17 cellular contexts compared by ENCODE assay signal in genomic region chr16:68731569-68732067, GRCh38. TPM values are rescaled to one million over a fixed set of nuclear protein-coding genes. Genes with fewer than 3 reads are reported as not detected.
DNase-seq lines count a peak whose midpoint lies in the region; ATAC-seq, FAIRE-seq and TF ChIP-seq lines count a peak whose summit lies in the region.
"Had no signal": no experiment of that assay in that cellular context is flagged by ENCODE, and none has a peak within 500 bp of the region (broad histone marks: within the 10 kb centered on the region; RNA-seq: fewer than 3 reads in every experiment).

No MANE protein-coding gene starts in this region.

- no peaks in the 10 kb centered on the region for H3K9me3 ChIP-seq in A549
- no peaks in the 10 kb centered on the region for H3K9me3 ChIP-seq in K562 (replicated peaks; ENCODE audit: control insufficient read depth, insufficient read depth, low read depth, low read length)

- H3K9ac ChIP-seq in K562 (ENCODE audit: insufficient read depth in 1 of 2, low read depth in 2 of 2, low read length in 2 of 2): peak overlapping the region in 1 of 2 experiments; percentile 43; a peak in 3 of 4 replicates

- TF ChIP-seq CTCF in A549 (IDR thresholded peaks at IDR 0.05): no peak
- no peak for TF ChIP-seq CTCF in K562 (IDR thresholded peaks at IDR 0.05 in 2 of 3, conservative IDR thresholded peaks at IDR 0.05 in 1 of 3; ENCODE audit: insufficient read depth in 2 of 3, low read depth in 1 of 3, low read length in 3 of 3)
- TF ChIP-seq CTCF in mesothelial cell of epicardium (IDR thresholded peaks at IDR 0.05; ENCODE audit: unreplicated experiment): no peak

- intact Hi-C loops in K562 (cut with micrococcal nuclease): no loop called here

- H3K36me3 Mint-ChIP-seq in mesothelial cell of epicardium: peaks cover 4% of the 10 kb centered on the region
- H3K36me3 Mint-ChIP-seq: CD4-positive, CD25-positive, alpha-beta regulatory T cell had no signal

- WGBS in A549 (ENCODE audit: missing lambda C conversion rate): 22% methylated on average over 3 of the region's 3 CpGs
- 0% methylated on average over 3 of the region's 3 CpGs for WGBS in K562 (ENCODE audit: insufficient coverage, low coverage, missing lambda C conversion rate)

- DNase-seq in A549 (ENCODE audit: low read depth in 1 of 2, low spot score in 1 of 2) (no peak), HUDEP-2 (lab: John Stamatoyannopoulos, UW; ENCODE audit: unreplicated experiment in 76 of 76) (peak in 51 of 76 experiments; percentile 8 to 66 (median 34)), K562 (ENCODE audit: extremely low read depth in 1 of 4, low spot score in 3 of 4) (peak in 1 of 4 experiments; percentile 56), mesothelial cell of epicardium (ENCODE audit: low spot score in 2 of 2, unreplicated experiment in 2 of 2) (no peak), NCI-H2196 treated with DMSO at 0.1 percent for 48 hours (lab: John Stamatoyannopoulos, UW; ENCODE audit: unreplicated experiment) (no peak), GM19240 (ENCODE audit: insufficient read length, low spot score) (no peak), ureter (ENCODE audit: low spot score) (no peak)
- DNase-seq: CD4-positive, CD25-positive, alpha-beta regulatory T cell; DMS79; IMR-90; MV-4-11; NCI-H1436; NCI-H524 treated with DMSO at 0.1 percent for 48 hours had no signal

- TF ChIP-seq POLR2A in A549 (IDR thresholded peaks at IDR 0.05; ENCODE audit: low read length) (no peak), K562 (conservative IDR thresholded peaks at IDR 0.05) (no peak)

- peak overlapping the region; percentile 90 for H3K27ac Mint-ChIP-seq in mesothelial cell of epicardium
- H3K27ac Mint-ChIP-seq: CD4-positive, CD25-positive, alpha-beta regulatory T cell had no signal

- H3K27me3 Mint-ChIP-seq in mesothelial cell of epicardium (ENCODE audit: low read depth): peaks cover 10% of the 10 kb centered on the region

- no peaks in the 10 kb centered on the region for H3K9me1 ChIP-seq in K562 (ENCODE audit: control insufficient read depth, insufficient read depth, low read length)

- H3K4me1 ChIP-seq in A549 (peaks cover 18% of the 10 kb centered on the region), K562 (replicated peaks in 1 of 2; ENCODE audit: control insufficient read depth in 2 of 2, insufficient read depth in 2 of 2, low read length in 2 of 2) (peaks cover 28% of the 10 kb centered on the region in 2 experiments)

- no peaks in the 10 kb centered on the region for H3K27me3 ChIP-seq in K562 (ENCODE audit: control insufficient read depth in 2 of 2, insufficient read depth in 2 of 2, low read length in 2 of 2)

- ATAC-seq in A549 (no peak), K562 (peak; percentile 58), HG03342 (IDR thresholded peaks at IDR 0.05; ENCODE audit: unreplicated experiment) (no peak)

- FAIRE-seq in A549 (lab: Jason Lieb, UNC) (no peak), K562 (lab: Jason Lieb, UNC) (no peak)
- FAIRE-seq: G401.6, GM12891 had no signal

- H3K27ac ChIP-seq in A549 (peak overlapping the region; percentile 52 to 81; a peak in 4 of 6 replicates), K562 (ENCODE audit: extremely low read depth, low read depth, low read length) (peak overlapping the region; percentile 77)

- peaks cover 17% of the 10 kb centered on the region for H3K4me1 Mint-ChIP-seq in mesothelial cell of epicardium

- TF ChIP-seq EP300 in A549 (IDR thresholded peaks at IDR 0.05): no peak
- no peak for TF ChIP-seq EP300 in K562 (IDR thresholded peaks at IDR 0.05; ENCODE audit: low read length)

- CTCF ChIA-PET in A549 (lab: Yijun Ruan, JAX) (no interaction called here), K562 (lab: Yijun Ruan, JAX; ENCODE audit: low intra/inter-chr PET ratio) (no interaction called here)

- H4K20me1 ChIP-seq in K562 (replicated peaks; ENCODE audit: control insufficient read depth, insufficient read depth, low read length): no peaks in the 10 kb centered on the region

- TF ChIP-seq RAD21 in A549 (conservative IDR thresholded peaks at IDR 0.05 in 1 of 2, IDR thresholded peaks at IDR 0.05 in 1 of 2) (no peak), K562 (CRISPR knock-in tag; conservative IDR thresholded peaks at IDR 0.05 in 1 of 2, IDR thresholded peaks at IDR 0.05 in 1 of 2) (no peak)

- no peak overlapping the region for H3K4me3 Mint-ChIP-seq in mesothelial cell of epicardium
- H3K4me3 Mint-ChIP-seq: CD4-positive, CD25-positive, alpha-beta regulatory T cell had no signal

- H3K9me3 Mint-ChIP-seq in mesothelial cell of epicardium: no peaks in the 10 kb centered on the region
- H3K9me3 Mint-ChIP-seq: CD4-positive, CD25-positive, alpha-beta regulatory T cell had no signal

- POLR2A ChIA-PET in A549 (lab: Yijun Ruan, JAX): no interaction called here
- POLR2A ChIA-PET in K562 (lab: Yijun Ruan, JAX): no interaction called here

- H3K4me3 ChIP-seq in A549: no peak overlapping the region
- H3K4me3 ChIP-seq in K562: peak overlapping the region; percentile 17; the same call in 1 of the 2 replicates

- BruUV-seq in K562 (replicated peaks; lab: Mats Ljungman, UMichigan): no TSS peak

- in situ Hi-C loops in K562 (cut with MboI): no loop called here

- H3K79me2 ChIP-seq in K562 (ENCODE audit: control insufficient read depth, insufficient read depth, low read length): no peaks in the 10 kb centered on the region

- H2AFZ ChIP-seq in K562 (ENCODE audit: low read depth, low read length): peak overlapping the region; percentile 79

- H3K4me2 ChIP-seq in A549 (peak overlapping the region; percentile 50), K562 (ENCODE audit: insufficient read depth, low read length) (peak overlapping the region; percentile 66)

- no peaks in the 10 kb centered on the region for H3K36me3 ChIP-seq in K562 (ENCODE audit: control insufficient read depth, insufficient read depth, low read length)

TF ChIP-seq in A549, 52 proteins besides CTCF, POLR2A, EP300 and RAD21 (continues in another document):
- no peak for TF ChIP-seq HMGXB4 (CRISPR knock-in tag; IDR thresholded peaks at IDR 0.05; ENCODE audit: borderline replicate concordance)
- TF ChIP-seq FOSL2 (IDR thresholded peaks at IDR 0.05): no peak
- no peak for TF ChIP-seq FOSL2 (CRISPR knock-in tag; IDR thresholded peaks at IDR 0.05)
- TF ChIP-seq ZSCAN20 (CRISPR knock-in tag; IDR thresholded peaks at IDR 0.05): no peak
- no peak for TF ChIP-seq JUN (IDR thresholded peaks at IDR 0.05)

TF ChIP-seq in K562, 482 proteins besides CTCF, POLR2A, EP300 and RAD21 (continues in another document):
- TF ChIP-seq BRF2 (IDR thresholded peaks at IDR 0.05; ENCODE audit: borderline replicate concordance, insufficient read depth, insufficient read length) (no peak), YY1 (IDR thresholded peaks at IDR 0.05; ENCODE audit: borderline replicate concordance in 1 of 3, control insufficient read depth in 1 of 3, extremely low read depth in 1 of 3, insufficient read depth in 3 of 3, insufficient read length in 1 of 3, insufficient replicate concordance in 2 of 3, low read depth in 1 of 3, low read length in 2 of 3) (peak in 1 of 3 experiments; percentile 41), NBN (IDR thresholded peaks at IDR 0.05; ENCODE audit: low read depth) (peak; percentile 34; the same call in 1 of the 2 replicates), BRD4 (IDR thresholded peaks at IDR 0.05) (no peak)
- TF ChIP-seq, protein P1, sequence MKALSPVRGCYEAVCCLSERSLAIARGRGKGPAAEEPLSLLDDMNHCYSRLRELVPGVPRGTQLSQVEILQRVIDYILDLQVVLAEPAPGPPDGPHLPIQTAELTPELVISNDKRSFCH (CRISPR knock-in tag; IDR thresholded peaks at IDR 0.05): no peak
- TF ChIP-seq, protein P1 (tag; IDR thresholded peaks at IDR 0.05): no peak

RNA-seq across cellular contexts. Expression of gene CDH1, which starts 5.5 kb away (rescaled TPM):
- 24.5 and 33.0 TPM in 2 replicates for polyA plus RNA-seq in A549 (2011; rRNA removed)
- 2.4 and 3.8 TPM in 2 replicates for polyA plus RNA-seq in A549 (2012; cell fraction: cytosol; rRNA removed)
- 5.0 and 7.5 TPM in 2 replicates for polyA plus RNA-seq in A549 (2012; cell fraction: nucleus; rRNA removed)
- 5.9 to 7.2 TPM (median 6.0 TPM) in 3 replicates for polyA plus RNA-seq in A549 (2017; fragmentation: RNase III; extraction: RNeasy Plus Mini Kit Qiagen cat#74134 plus additional on column Dnase treatment)
- 47.7 and 53.3 TPM in 2 replicates for polyA minus RNA-seq in A549 (2011; rRNA and poly(A)+ RNA removed)
- not detected in 2 replicates for total RNA-seq in K562 (2011; cell fraction: chromatin; rRNA removed; ENCODE audit: low replicate concordance)
- not detected in 2 replicates for total RNA-seq in K562 (2011; cell fraction: nucleolus; rRNA removed)
- total RNA-seq in K562 (2011; cell fraction: nucleoplasm; rRNA removed): not detected in 2 replicates
- not detected in 2 replicates for total RNA-seq in K562 (2014; rRNA removed)
- total RNA-seq in K562 (2014; rRNA removed; fragmentation: Illumina TruSeq; extraction: Trizol): not detected in 2 replicates
- 0.60 TPM in 1 of 2 replicates, not detected in the other for total RNA-seq in K562 (2015; rRNA removed; fragmentation: Illumina TruSeq; extraction: Trizol)
- total RNA-seq in K562 (2021): 0.69 and 0.76 TPM in 2 replicates
- polyA plus RNA-seq in K562 (2011; rRNA removed): not detected in 2 replicates
- 0.07 TPM in 1 of 2 replicates, not detected in the other for polyA plus RNA-seq in K562 (2011; cell fraction: cytosol; rRNA removed)
- 0.04 TPM in 1 of 2 replicates, not detected in the other for polyA plus RNA-seq in K562 (2011; cell fraction: nucleus; rRNA removed)
- polyA plus RNA-seq in K562 (2012): 0.10 and 0.11 TPM in 2 replicates
- polyA plus RNA-seq in K562 (2014; fragmentation: Illumina TruSeq; extraction: Trizol): not detected in 2 replicates
- under 1 TPM in 1 of 2 experiments, not detected in 1; 0.01 TPM for polyA plus RNA-seq in K562 (2014; fragmentation: Nextera tagmentation; extraction: Ambion mirVana)
- not detected in 2 replicates for polyA plus RNA-seq in K562 (2014; rRNA removed)
- not detected in 2 replicates for polyA minus RNA-seq in K562 (2011; rRNA and poly(A)+ RNA removed)
- polyA minus RNA-seq in K562 (2011; cell fraction: cytosol; rRNA and poly(A)+ RNA removed): not detected in 2 replicates
- polyA minus RNA-seq in K562 (2011; cell fraction: nucleus; rRNA and poly(A)+ RNA removed): not detected in 2 replicates
- total RNA-seq in mesothelial cell of epicardium: 214 to 236 TPM (median 219 TPM) in 3 replicates
- 428 TPM for total RNA-seq in ureter
- total RNA-seq: H4 had no signal
- polyA plus RNA-seq: IMR-90 had no signal

Comparison
In these comparisons a context has a peak if more than half of its experiments do, and no peak if none do; other contexts are left out.
1. DNase-seq: peak in HUDEP-2 (51 of 76); none in A549 (0 of 2), mesothelial cell of epicardium (0 of 2), NCI-H2196 treated with DMSO at 0.1 percent for 48 hours (single experiment), GM19240 (single experiment) and ureter (single experiment).
2. RNA of gene CDH1, which starts 5.5 kb away (total RNA-seq): 428 TPM in ureter (single experiment) and 214 to 236 TPM in mesothelial cell of epicardium; 0.60 to 0.76 TPM in K562; every median in the first group is over 100 times any median in the second.